Comparison of ENCODE assay signal across 17 cellular contexts in genomic region chr3:100361897-100362296, GRCh38. TPM values are rescaled to one million over a fixed set of nuclear protein-coding genes. Genes with fewer than 3 reads are reported as not detected.
DNase-seq lines count a peak whose midpoint lies in the region; ATAC-seq and TF ChIP-seq lines count a peak whose summit lies in the region.
"Had no signal": no experiment of that assay in that cellular context is flagged by ENCODE, and none has a peak within 500 bp of the region (broad histone marks: within the 10 kb centered on the region; RNA-seq: fewer than 3 reads in every experiment).

No MANE protein-coding gene starts in this region.

- CTCF ChIA-PET in PC-3 (lab: Charles Lee) = no interaction called here

- H3K79me2 ChIP-seq in PC-3 (ENCODE audit: low read length) = no peaks in the 10 kb centered on the region

- no peaks in the 10 kb centered on the region for H3K4me1 Mint-ChIP-seq in activated T-cell treated with anti-CD3 and anti-CD28 coated beads, Interleukin-2, amount 50 U/mL, for 72 hours (ENCODE audit: low read depth)
- no peaks in the 10 kb centered on the region for H3K4me1 Mint-ChIP-seq in activated T-cell treated with anti-CD3 and anti-CD28 coated beads, Interleukin-2, amount 50 U/mL, for 4 hours (ENCODE audit: low read depth)
- no peaks in the 10 kb centered on the region for H3K4me1 Mint-ChIP-seq in neural crest cell
- H3K4me1 Mint-ChIP-seq: H9 had no signal

- H3K27me3 ChIP-seq in PC-3 (ENCODE audit: low read length) (no peaks in the 10 kb centered on the region), BE2C (no peaks in the 10 kb centered on the region), sigmoid colon (no peaks in the 10 kb centered on the region)
- H3K27me3 ChIP-seq: BLaER1 treated with 17β-estradiol and CSF1 and Interleukin-3, amounts not matched to agents 10 nM and 100 nM had no signal

- intact Hi-C loops in PC-3 (cut with micrococcal nuclease) (no loop called here), sigmoid colon (cut with DNase I) (no loop called here)

- H3K9me3 Mint-ChIP-seq in activated T-cell treated with anti-CD3 and anti-CD28 coated beads, Interleukin-2, amount 50 U/mL, for 72 hours = peaks cover 2 to 3% of the 10 kb centered on the region in 2 donors
- H3K9me3 Mint-ChIP-seq in activated T-cell treated with anti-CD3 and anti-CD28 coated beads, Interleukin-2, amount 50 U/mL, for 4 hours = no peaks in the 10 kb centered on the region
- peaks cover 3% of the 10 kb centered on the region for H3K9me3 Mint-ChIP-seq in neural crest cell

- H3K27ac ChIP-seq in PC-3 (ENCODE audit: low read length) = no peak overlapping the region
- H3K27ac ChIP-seq in sigmoid colon = no peak overlapping the region
- H3K27ac ChIP-seq: BLaER1 treated with 17β-estradiol and CSF1 and Interleukin-3, amounts not matched to agents 10 nM and 100 nM; HL-60 had no signal

- H2AFZ ChIP-seq in PC-3 (ENCODE audit: low read length) = no peak overlapping the region

- H3K4me1 ChIP-seq in PC-3 (ENCODE audit: insufficient read depth, low read length) (peaks cover 16% of the 10 kb centered on the region), BE2C (no peaks in the 10 kb centered on the region), sigmoid colon (no peaks in the 10 kb centered on the region)
- H3K4me1 ChIP-seq: BLaER1 treated with 17β-estradiol and CSF1 and Interleukin-3, amounts not matched to agents 10 nM and 100 nM had no signal

- no peak for TF ChIP-seq POLR2A in sigmoid colon (IDR thresholded peaks at IDR 0.05)

- no peak for TF ChIP-seq EP300 in sigmoid colon (IDR thresholded peaks at IDR 0.05)

- no peaks in the 10 kb centered on the region for H3K9me2 ChIP-seq in PC-3 (replicated peaks; ENCODE audit: low read length)

- H3K9ac ChIP-seq in PC-3 (ENCODE audit: low read length) = no peak overlapping the region
- H3K9ac ChIP-seq: BLaER1 treated with 17β-estradiol and CSF1 and Interleukin-3, amounts not matched to agents 10 nM and 100 nM had no signal

- TSS peak; percentile 1 for BruUV-seq in PC-3 (replicated peaks; lab: Mats Ljungman, UMichigan)

- TF ChIP-seq CTCF in PC-3 (conservative IDR thresholded peaks at IDR 0.05; ENCODE audit: low read depth, low read length) (no peak), fibroblast of the aortic adventitia (IDR thresholded peaks at IDR 0.05; ENCODE audit: insufficient read depth, low read length) (no peak), neural crest cell (conservative IDR thresholded peaks at IDR 0.05) (no peak), BE2C (IDR thresholded peaks at IDR 0.05; ENCODE audit: low read depth, low read length) (no peak), sigmoid colon (IDR thresholded peaks at IDR 0.05) (no peak)

- H3K36me3 Mint-ChIP-seq in activated T-cell treated with anti-CD3 and anti-CD28 coated beads, Interleukin-2, amount 50 U/mL, for 72 hours (ENCODE audit: insufficient read depth in 2 of 2) = peaks cover 11 to 28% of the 10 kb centered on the region in 2 donors
- H3K36me3 Mint-ChIP-seq in activated T-cell treated with anti-CD3 and anti-CD28 coated beads, Interleukin-2, amount 50 U/mL, for 4 hours (ENCODE audit: insufficient read depth) = peaks cover 41% of the 10 kb centered on the region
- H3K36me3 Mint-ChIP-seq in neural crest cell (ENCODE audit: low read depth) = peaks cover 20% of the 10 kb centered on the region

- no peak overlapping the region for H3K4me2 ChIP-seq in PC-3 (ENCODE audit: low read length)
- H3K4me2 ChIP-seq: BLaER1 treated with 17β-estradiol and CSF1 and Interleukin-3, amounts not matched to agents 10 nM and 100 nM had no signal

- no peaks in the 10 kb centered on the region for H3K27me3 Mint-ChIP-seq in activated T-cell treated with anti-CD3 and anti-CD28 coated beads, Interleukin-2, amount 50 U/mL, for 72 hours (ENCODE audit: low read depth)
- no peaks in the 10 kb centered on the region for H3K27me3 Mint-ChIP-seq in activated T-cell treated with anti-CD3 and anti-CD28 coated beads, Interleukin-2, amount 50 U/mL, for 4 hours (ENCODE audit: low read depth)
- no peaks in the 10 kb centered on the region for H3K27me3 Mint-ChIP-seq in neural crest cell (ENCODE audit: low read depth)

- DNase-seq in activated T-cell treated with anti-CD3 and anti-CD28 coated beads, Interleukin-2, amount 50 U/mL, for 72 hours = no peak
- DNase-seq in activated T-cell treated with anti-CD3 and anti-CD28 coated beads, Interleukin-2, amount 50 U/mL, for 4 hours = no peak
- no peak for DNase-seq in PC-3
- DNase-seq in fibroblast of the aortic adventitia (ENCODE audit: low read depth) = peak; percentile 20
- no peak for DNase-seq in neural crest cell (ENCODE audit: low read depth, low spot score)
- no peak for DNase-seq in stimulated activated CD4-positive, alpha-beta T cell treated with anti-CD3 and anti-CD28 coated beads, Interleukin-2, amount 100 ng/mL, for 48 hours
- no peak for DNase-seq in BE2C
- no peak for DNase-seq in sigmoid colon
- DNase-seq: 8988T; Calu3; CD8-positive, alpha-beta T cell; DMS79 treated with DMSO at 0.1 percent for 48 hours; GF-D8; H9; IMR-90 had no signal

- POLR2A ChIA-PET in PC-3 (lab: Charles Lee; ENCODE audit: unreplicated experiment) = no interaction called here

- no peaks in the 10 kb centered on the region for H3F3A ChIP-seq in PC-3 (ENCODE audit: low read length, unreplicated experiment)

- H3K4me3 ChIP-seq in PC-3 (ENCODE audit: low read length) (no peak overlapping the region), fibroblast of the aortic adventitia (ENCODE audit: low read depth, low read length) (no peak overlapping the region), BE2C (ENCODE audit: low read depth, low read length) (no peak overlapping the region), sigmoid colon (no peak overlapping the region)
- H3K4me3 ChIP-seq: BLaER1 treated with 17β-estradiol and CSF1 and Interleukin-3, amounts not matched to agents 10 nM and 100 nM had no signal

- H3K4me3 Mint-ChIP-seq in activated T-cell treated with anti-CD3 and anti-CD28 coated beads, Interleukin-2, amount 50 U/mL, for 72 hours = no peak overlapping the region
- H3K4me3 Mint-ChIP-seq in activated T-cell treated with anti-CD3 and anti-CD28 coated beads, Interleukin-2, amount 50 U/mL, for 4 hours = no peak overlapping the region
- H3K4me3 Mint-ChIP-seq in neural crest cell = no peak overlapping the region
- H3K4me3 Mint-ChIP-seq: CD8-positive, alpha-beta T cell; H9 had no signal

- H3K9me3 ChIP-seq in PC-3 (ENCODE audit: low read length) = no peaks in the 10 kb centered on the region
- H3K9me3 ChIP-seq in BE2C = no peaks in the 10 kb centered on the region; the same call in 1 of the 2 replicates
- H3K9me3 ChIP-seq in sigmoid colon = no peaks in the 10 kb centered on the region

- peak overlapping the region; percentile 25 for H3K27ac Mint-ChIP-seq in activated T-cell treated with anti-CD3 and anti-CD28 coated beads, Interleukin-2, amount 50 U/mL, for 72 hours
- peak overlapping the region; percentile 7 for H3K27ac Mint-ChIP-seq in neural crest cell (ENCODE audit: unreplicated experiment)
- H3K27ac Mint-ChIP-seq: H9 had no signal

- H4K20me1 ChIP-seq in PC-3 (ENCODE audit: low read length) = 0 out of 2 replicates have a peak, but pooled peaks cover 7% of the 10 kb centered on the region

- no peak for ATAC-seq in activated T-cell treated with anti-CD3 and anti-CD28 coated beads, Interleukin-2, amount 50 U/mL, for 72 hours (replicated peaks in 1 of 2)
- ATAC-seq in activated T-cell treated with anti-CD3 and anti-CD28 coated beads, Interleukin-2, amount 50 U/mL, for 4 hours = no peak
- no peak for ATAC-seq in PC-3
- ATAC-seq: CD8-positive, alpha-beta T cell had no signal

- peaks cover 68% of the 10 kb centered on the region for H3K36me3 ChIP-seq in PC-3 (ENCODE audit: low read depth, low read length)
- H3K36me3 ChIP-seq in BE2C = peaks cover 52% of the 10 kb centered on the region
- H3K36me3 ChIP-seq in sigmoid colon = peaks cover 0 to 67% (median 14%) of the 10 kb centered on the region in 4 donors

- WGBS in sigmoid colon, 2 donors = 89 to 94% methylated on average over 1 of the region's 1 CpG

RNA-seq across cellular contexts. Expression of gene NIT2, which starts 27.3 kb away (rescaled TPM):
- total RNA-seq in activated T-cell treated with anti-CD3 and anti-CD28 coated beads, Interleukin-2, amount 50 U/mL, for 72 hours = 10 to 100 TPM; 37.6 to 39.9 TPM
- 10 to 100 TPM; 61.2 to 70.9 (median 62.1) TPM for total RNA-seq in activated T-cell treated with anti-CD3 and anti-CD28 coated beads, Interleukin-2, amount 50 U/mL, for 4 hours
- total RNA-seq in PC-3 (2014; rRNA removed) (37.8 and 63.1 TPM in 2 replicates), fibroblast of the aortic adventitia (ENCODE audit: low replicate concordance) (15.2 and 27.7 TPM in 2 replicates), neural crest cell (41.5 and 44.8 TPM in 2 replicates), sigmoid colon (10 to 100 TPM; 17.5 to 28.2 (median 23.6) TPM)
- 7.9 TPM for polyA plus RNA-seq in BE2C (2012; ENCODE audit: insufficient read depth, insufficient read length, low read depth)
- 10 to 100 TPM; 12.0 to 22.0 (median 18.6) TPM for polyA plus RNA-seq in sigmoid colon

RNA-seq across cellular contexts. Expression of gene TOMM70, which starts 39.0 kb away (rescaled TPM):
- 10 to 100 TPM; 42.9 to 48.1 TPM for total RNA-seq in activated T-cell treated with anti-CD3 and anti-CD28 coated beads, Interleukin-2, amount 50 U/mL, for 72 hours
- total RNA-seq in activated T-cell treated with anti-CD3 and anti-CD28 coated beads, Interleukin-2, amount 50 U/mL, for 4 hours = 10 to 100 TPM; 75.0 to 79.5 (median 77.6) TPM
- total RNA-seq in PC-3 (2014; rRNA removed) (85.3 and 91.7 TPM in 2 replicates), fibroblast of the aortic adventitia (ENCODE audit: low replicate concordance) (62.0 and 64.5 TPM in 2 replicates), neural crest cell (46.1 and 48.2 TPM in 2 replicates), sigmoid colon (10 to 100 TPM; 49.6 to 54.9 (median 51.9) TPM)
- polyA plus RNA-seq in BE2C (2012; ENCODE audit: insufficient read depth, insufficient read length, low read depth) = 43.2 TPM
- 10 to 100 TPM; 17.4 to 28.0 (median 22.7) TPM for polyA plus RNA-seq in sigmoid colon

RNA-seq across cellular contexts. Expression of gene LNP1, which starts 39.4 kb away (rescaled TPM):
- total RNA-seq in activated T-cell treated with anti-CD3 and anti-CD28 coated beads, Interleukin-2, amount 50 U/mL, for 72 hours = 1 to 10 TPM; 3.1 to 3.2 TPM
- total RNA-seq in activated T-cell treated with anti-CD3 and anti-CD28 coated beads, Interleukin-2, amount 50 U/mL, for 4 hours = 1 to 10 TPM in 2 of 3 donors, under 1 TPM in 1; 0.94 to 1.5 (median 1.1) TPM
- total RNA-seq in PC-3 (2014; rRNA removed) (5.2 and 6.8 TPM in 2 replicates), fibroblast of the aortic adventitia (ENCODE audit: low replicate concordance) (3.0 and 11.0 TPM in 2 replicates), neural crest cell (6.9 TPM in 2 replicates), sigmoid colon (1 to 10 TPM; 2.2 to 3.6 (median 3.1) TPM)
- 1.8 TPM for polyA plus RNA-seq in BE2C (2012; ENCODE audit: insufficient read depth, insufficient read length, low read depth)
- 1 to 10 TPM in 2 of 3 donors, under 1 TPM in 1; 0.69 to 3.0 (median 1.5) TPM for polyA plus RNA-seq in sigmoid colon
